Comparison of ENCODE assay signal across 8 cellular contexts in genomic region chr14:68779761-68780323, GRCh38. TPM values are rescaled to one million over a fixed set of nuclear protein-coding genes. Genes with fewer than 3 reads are reported as not detected.
DNase-seq lines count a peak whose midpoint lies in the region; ATAC-seq and TF ChIP-seq lines count a peak whose summit lies in the region.

No MANE protein-coding gene starts in this region.

- H3K27ac Mint-ChIP-seq in CD8-positive, alpha-beta memory T cell = peak overlapping the region; percentile 95 to 99 (median 98)
- peak overlapping the region; percentile 94 to 95 for H3K27ac Mint-ChIP-seq in natural killer cell

- TF ChIP-seq CTCF in coronary artery (IDR thresholded peaks at IDR 0.05) = no peak
- no peak for TF ChIP-seq CTCF in natural killer cell (IDR thresholded peaks at IDR 0.05)

- POLR2A ChIA-PET in CD8-positive, alpha-beta memory T cell (lab: Charles Lee) = interaction anchor here (0.6 to 6.4 kb wide), 9 partner anchors 11 to 497 kb away, joined by 3 to 137 read pairs (median 12); partner anchors contain the start of gene ZFP36L1

- peaks cover 75 to 95% (median 82%) of the 10 kb centered on the region in 3 donors for H3K4me1 Mint-ChIP-seq in CD8-positive, alpha-beta memory T cell
- peaks cover 54 to 59% of the 10 kb centered on the region in 2 donors for H3K4me1 Mint-ChIP-seq in natural killer cell

- peaks cover 72% of the 10 kb centered on the region for H3K4me1 ChIP-seq in CD8-positive, alpha-beta memory T cell (ENCODE audit: insufficient read depth, low read length)

- H3K36me3 Mint-ChIP-seq in CD8-positive, alpha-beta memory T cell = peaks cover 0 to 4% (median 3%) of the 10 kb centered on the region in 3 donors
- H3K36me3 Mint-ChIP-seq in natural killer cell = no peaks in the 10 kb centered on the region

- H3K9me3 ChIP-seq in CD8-positive, alpha-beta memory T cell (ENCODE audit: low read length) = no peaks in the 10 kb centered on the region

- no peaks in the 10 kb centered on the region for H3K9me3 Mint-ChIP-seq in CD8-positive, alpha-beta memory T cell
- H3K9me3 Mint-ChIP-seq in natural killer cell = no peaks in the 10 kb centered on the region

- CTCF ChIA-PET in CD8-positive, alpha-beta memory T cell (lab: Charles Lee) = interaction anchor here (0.7 to 6.6 kb wide), 9 partner anchors 9 to 531 kb away, joined by 3 to 88 read pairs (median 5); partner anchors contain the start of gene ZFP36L1

- H3K4me3 Mint-ChIP-seq in CD8-positive, alpha-beta memory T cell = peak overlapping the region; percentile 71 to 90 (median 85)
- peak overlapping the region; percentile 91 for H3K4me3 Mint-ChIP-seq in natural killer cell

- no peaks in the 10 kb centered on the region for H3K27me3 Mint-ChIP-seq in CD8-positive, alpha-beta memory T cell
- no peaks in the 10 kb centered on the region for H3K27me3 Mint-ChIP-seq in natural killer cell (ENCODE audit: low read depth in 2 of 2)

- intact Hi-C loops in natural killer cell (cut with micrococcal nuclease) = loop anchor here (1.0 to 10.0 kb wide), 6 partner anchors 8 to 569 kb away; no protein-coding TSS in a partner anchor

- H3K4me3 ChIP-seq in CD8-positive, alpha-beta memory T cell (ENCODE audit: low read length) = peak overlapping the region; percentile 57
- peak overlapping the region; percentile 5 for H3K4me3 ChIP-seq in coronary artery

- H3K36me3 ChIP-seq in CD8-positive, alpha-beta memory T cell (ENCODE audit: insufficient read depth, low read length) = no peaks in the 10 kb centered on the region

- DNase-seq in CD8-positive, alpha-beta memory T cell = peak in 4 of 5 donors; percentile 43 to 80 (median 72)
- DNase-seq in T-helper 9 cell = peak; percentile 34
- DNase-seq in coronary artery (ENCODE audit: low spot score) = peak; percentile 77
- peak; percentile 43 for DNase-seq in natural killer cell
- no peak for DNase-seq in NOMO-1 treated with DMSO at 0.1 percent for 48 hours (lab: John Stamatoyannopoulos, UW; ENCODE audit: unreplicated experiment)
- no peak for DNase-seq in 8988T
- DNase-seq in GOT3 (lab: John Stamatoyannopoulos, UW) = no peak

- ATAC-seq in natural killer cell (peak; percentile 67 to 77 (median 69)), HG02623 (IDR thresholded peaks at IDR 0.05; ENCODE audit: unreplicated experiment) (no peak)

- H3K27me3 ChIP-seq in CD8-positive, alpha-beta memory T cell (ENCODE audit: insufficient read depth, low read length, poor library complexity, severe bottlenecking) = no peaks in the 10 kb centered on the region

- peak overlapping the region; percentile 55 for H3K27ac ChIP-seq in CD8-positive, alpha-beta memory T cell (ENCODE audit: low read depth, low read length)
- peak overlapping the region; percentile 50 to 75 for H3K27ac ChIP-seq in coronary artery

RNA-seq across cellular contexts. Expression of gene ZFP36L1, which starts 13.0 kb away (rescaled TPM):
- 100 to 1,000 TPM; 128 to 133 TPM for total RNA-seq in CD8-positive, alpha-beta memory T cell
- 124 TPM for polyA plus RNA-seq in CD8-positive, alpha-beta memory T cell
- 100 to 1,000 TPM; 143 to 167 (median 166) TPM for total RNA-seq in natural killer cell

Comparison
In these comparisons a context has a peak if more than half of its experiments do, and no peak if none do; other contexts are left out.
1. DNase-seq: peak in CD8-positive, alpha-beta memory T cell (4 of 5), T-helper 9 cell (single experiment), coronary artery (single experiment) and natural killer cell (single experiment); none in NOMO-1 treated with DMSO at 0.1 percent for 48 hours (single experiment), 8988T (single experiment) and GOT3 (single experiment).